In the genomic region with DNA sequence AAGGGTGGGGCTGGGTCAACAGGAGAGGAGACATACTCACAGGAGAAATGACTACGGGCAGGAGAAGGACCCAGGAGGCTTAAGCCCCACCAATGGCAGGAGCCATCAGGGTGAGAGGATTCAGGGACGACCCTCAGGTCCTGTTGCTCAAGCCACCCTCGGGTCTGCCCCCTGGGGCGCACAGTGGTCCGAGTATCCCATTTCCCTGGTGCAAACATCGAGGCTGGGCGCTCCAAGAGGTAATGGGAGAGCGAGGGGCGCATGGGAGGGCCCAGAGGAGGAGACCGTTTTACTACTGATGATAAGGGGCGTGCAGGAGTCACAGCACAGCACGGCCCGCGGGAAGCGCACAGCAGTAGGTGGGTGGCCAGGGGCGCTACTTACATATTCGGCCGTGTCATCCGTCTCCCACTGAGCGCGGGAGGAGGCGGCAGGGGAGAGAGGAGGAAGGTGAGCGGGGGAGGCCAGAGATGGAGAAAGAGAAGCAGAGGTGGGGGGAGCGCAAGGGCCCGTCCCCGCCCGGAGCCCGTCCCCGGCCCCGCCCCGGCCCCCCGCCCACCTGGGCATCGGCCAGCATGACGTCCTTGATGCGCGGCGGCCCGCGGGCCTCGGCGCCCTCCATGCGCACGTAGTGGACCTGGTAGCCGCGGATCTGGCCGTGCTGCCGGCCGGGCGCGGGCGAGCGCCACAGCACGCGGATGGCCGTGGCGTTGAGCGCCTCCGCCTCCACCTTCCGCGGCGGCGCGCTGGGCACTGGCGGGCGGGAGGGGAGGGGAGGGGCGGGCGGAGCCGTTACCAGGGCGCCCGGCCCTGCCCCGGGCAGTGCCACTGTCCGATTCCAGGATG, we compare ENCODE assay signal across 12 cellular contexts.
DNase-seq lines count a peak whose midpoint lies in the region; ATAC-seq and TF ChIP-seq lines count a peak whose summit lies in the region.
"Had no signal": no experiment of that assay in that cellular context is flagged by ENCODE, and none has a peak within 500 bp of the region (broad histone marks: within the 10 kb centered on the region; RNA-seq: fewer than 3 reads in every experiment).

No MANE protein-coding gene starts in this region.

- no peaks in the 10 kb centered on the region for H3K27me3 Mint-ChIP-seq in brain
- H3K27me3 Mint-ChIP-seq in naive thymus-derived CD8-positive, alpha-beta T cell: peaks cover 7 to 31% (median 16%) of the 10 kb centered on the region in 5 donors

- peaks cover 73% of the 10 kb centered on the region for H3K36me3 Mint-ChIP-seq in brain
- no peaks in the 10 kb centered on the region for H3K36me3 Mint-ChIP-seq in naive thymus-derived CD8-positive, alpha-beta T cell

- no peak for ATAC-seq in naive thymus-derived CD8-positive, alpha-beta T cell
- ATAC-seq in HG03039 (IDR thresholded peaks at IDR 0.05; ENCODE audit: unreplicated experiment): no peak
- no peak for ATAC-seq in GM21825 (IDR thresholded peaks at IDR 0.05; ENCODE audit: unreplicated experiment)

- DNase-seq in BE2C (peak; percentile 31), NOMO-1 treated with DMSO at 0.1 percent for 48 hours (lab: John Stamatoyannopoulos, UW; ENCODE audit: unreplicated experiment) (no peak)
- DNase-seq in naive thymus-derived CD8-positive, alpha-beta T cell: no peak
- no peak for DNase-seq in stimulated activated CD4-positive, alpha-beta T cell treated with anti-CD3 and anti-CD28 coated beads, Interleukin-4, amount 100 ng/mL, for 24 hours
- DNase-seq: Calu3; cortex of kidney; Karpas-422; NK-92 treated with Interleukin-12 subunit alpha and Interleukin-12 subunit beta, amount 100 ng/mL, for 24 hours had no signal

- H3K36me3 ChIP-seq in BE2C (peaks cover 3% of the 10 kb centered on the region), HUES6 (ENCODE audit: control insufficient read depth, insufficient read depth, low read length) (peaks cover 24% of the 10 kb centered on the region)

- H3K4me3 Mint-ChIP-seq in brain: no peak overlapping the region
- H3K4me3 Mint-ChIP-seq in naive thymus-derived CD8-positive, alpha-beta T cell: peak overlapping the region in 9 of 10 donors; percentile 10 to 86 (median 61)

- no peaks in the 10 kb centered on the region for H3K4me1 ChIP-seq in BE2C
- H3K4me1 ChIP-seq in HUES6 (ENCODE audit: control insufficient read depth, insufficient read depth, low read length): peaks cover 5% of the 10 kb centered on the region; the same call in 1 of the 2 replicates

- no peaks in the 10 kb centered on the region for H3K4me1 Mint-ChIP-seq in brain
- H3K4me1 Mint-ChIP-seq in naive thymus-derived CD8-positive, alpha-beta T cell: peaks cover 5 to 16% (median 8%) of the 10 kb centered on the region in 4 donors

- H3K27ac Mint-ChIP-seq in brain: peak overlapping the region in 3 of 5 experiments; percentile 21 to 72 (median 69)
- H3K27ac Mint-ChIP-seq in naive thymus-derived CD8-positive, alpha-beta T cell: no peak overlapping the region

- H3K9me3 Mint-ChIP-seq in brain: peaks cover 0 to 7% (median 0%) of the 10 kb centered on the region in 5 experiments
- no peaks in the 10 kb centered on the region for H3K9me3 Mint-ChIP-seq in naive thymus-derived CD8-positive, alpha-beta T cell

- POLR2A ChIA-PET in naive thymus-derived CD8-positive, alpha-beta T cell (lab: Charles Lee): no interaction called here

- H3K4me3 ChIP-seq in BE2C (ENCODE audit: low read depth, low read length) (no peak overlapping the region), HUES6 (ENCODE audit: low read depth, low read length) (peak overlapping the region; percentile 49)

- H3K9ac ChIP-seq in HUES6 (ENCODE audit: low read length): no peak overlapping the region

- H3K27ac ChIP-seq in HUES6 (ENCODE audit: low read depth, low read length): no peak overlapping the region

- H3K27me3 ChIP-seq in BE2C (no peaks in the 10 kb centered on the region), HUES6 (ENCODE audit: control insufficient read depth, insufficient read depth, low read length) (no peaks in the 10 kb centered on the region)

- H3K9me3 ChIP-seq in BE2C (no peaks in the 10 kb centered on the region; the same call in 1 of the 2 replicates), HUES6 (ENCODE audit: control insufficient read depth, insufficient read depth, low read depth, low read length) (no peaks in the 10 kb centered on the region)

- TF ChIP-seq CTCF in BE2C (IDR thresholded peaks at IDR 0.05; ENCODE audit: low read depth, low read length): no peak
- TF ChIP-seq CTCF in brain (conservative IDR thresholded peaks at IDR 0.05): no peak

Comparison
In these comparisons a context has a peak if more than half of its experiments do, and no peak if none do; other contexts are left out.
1. H3K27ac Mint-ChIP-seq: peak in brain (3 of 5); none in naive thymus-derived CD8-positive, alpha-beta T cell (0 of 10).
2. H3K4me3 Mint-ChIP-seq: peak in naive thymus-derived CD8-positive, alpha-beta T cell (9 of 10); none in brain (0 of 5).